ENCODE assay signal across 14 cellular contexts in the genomic region with DNA sequence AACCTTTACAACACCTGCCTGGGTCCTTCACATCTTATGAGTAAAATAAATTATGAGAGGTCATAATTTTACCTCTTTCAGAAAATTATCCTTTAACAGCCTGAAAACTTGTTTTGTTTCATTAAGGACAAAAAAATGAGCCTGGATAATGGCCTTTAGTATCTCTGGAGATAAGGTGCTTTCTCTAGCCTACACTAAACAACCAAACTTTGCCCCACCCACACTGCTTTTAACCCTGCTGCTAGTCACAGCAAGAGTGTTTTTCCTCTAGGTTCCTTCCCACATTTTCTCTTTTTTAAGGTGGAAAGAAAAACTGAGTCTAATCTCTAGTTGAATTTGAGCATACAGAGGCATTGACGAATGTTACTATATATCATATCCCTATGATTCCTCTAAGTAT.
A peak's percentile ranks its signal among the peaks of the same experiment; 100 is the strongest.
DNase-seq lines count a peak whose midpoint lies in the region; ATAC-seq and TF ChIP-seq lines count a peak whose summit lies in the region.
"Had no signal": no experiment of that assay in that cellular context is flagged by ENCODE, and none has a peak within 500 bp of the region (broad histone marks: within the 10 kb centered on the region; RNA-seq: fewer than 3 reads in every experiment).

No MANE protein-coding gene starts in this region.

- peaks cover 0 to 12% of the 10 kb centered on the region in 2 experiments for H3K36me3 ChIP-seq in HEK293 (ENCODE audit: control insufficient read depth in 2 of 2, insufficient read depth in 1 of 2, low read length in 2 of 2)
- H3K36me3 ChIP-seq in gastrocnemius medialis: no peaks in the 10 kb centered on the region
- H3K36me3 ChIP-seq: HAP-1 had no signal

- H3K4me3 Mint-ChIP-seq in activated CD4-positive, alpha-beta memory T cell treated with anti-CD3 and anti-CD28 coated beads for 36 hours: no peak overlapping the region
- no peak overlapping the region for H3K4me3 Mint-ChIP-seq in activated CD4-positive, alpha-beta memory T cell treated with anti-CD3 and anti-CD28 coated beads, Interleukin-2, amount 10 ng/mL, durations not matched to agents 7 days and 5 days
- no peak overlapping the region for H3K4me3 Mint-ChIP-seq in activated T-helper 1 cell treated with anti-CD3 and anti-CD28 coated beads, Interleukin-12 subunit alpha, Interleukin-12 subunit beta, Interleukin-2, Interleukin-4 antibody, amounts not matched to agents 30 ng/mL and 10 ng/mL and 1 ng/mL, durations not matched to agents 14 hours and 24 hours and 36 hours
- H3K4me3 Mint-ChIP-seq: CD8-positive, alpha-beta T cell; HFFc6 had no signal

- H3K4me1 Mint-ChIP-seq in activated CD4-positive, alpha-beta memory T cell treated with anti-CD3 and anti-CD28 coated beads for 36 hours (ENCODE audit: low read depth): peaks cover 38% of the 10 kb centered on the region
- H3K4me1 Mint-ChIP-seq in activated CD4-positive, alpha-beta memory T cell treated with anti-CD3 and anti-CD28 coated beads, Interleukin-2, amount 10 ng/mL, durations not matched to agents 7 days and 5 days: peaks cover 20% of the 10 kb centered on the region
- H3K4me1 Mint-ChIP-seq in activated T-helper 1 cell treated with anti-CD3 and anti-CD28 coated beads, Interleukin-12 subunit alpha, Interleukin-12 subunit beta, Interleukin-2, Interleukin-4 antibody, amounts not matched to agents 30 ng/mL and 10 ng/mL and 1 ng/mL, durations not matched to agents 14 hours and 24 hours and 36 hours (ENCODE audit: low read depth): peaks cover 42% of the 10 kb centered on the region

- H3K36me3 Mint-ChIP-seq in activated CD4-positive, alpha-beta memory T cell treated with anti-CD3 and anti-CD28 coated beads for 36 hours: peaks cover 55% of the 10 kb centered on the region
- peaks cover 55% of the 10 kb centered on the region for H3K36me3 Mint-ChIP-seq in activated CD4-positive, alpha-beta memory T cell treated with anti-CD3 and anti-CD28 coated beads, Interleukin-2, amount 10 ng/mL, durations not matched to agents 7 days and 5 days (ENCODE audit: low read depth)
- H3K36me3 Mint-ChIP-seq in activated T-helper 1 cell treated with anti-CD3 and anti-CD28 coated beads, Interleukin-12 subunit alpha, Interleukin-12 subunit beta, Interleukin-2, Interleukin-4 antibody, amounts not matched to agents 30 ng/mL and 10 ng/mL and 1 ng/mL, durations not matched to agents 14 hours and 24 hours and 36 hours (ENCODE audit: low read depth): peaks cover 65% of the 10 kb centered on the region

- no peak for DNase-seq in activated CD4-positive, alpha-beta memory T cell treated with anti-CD3 and anti-CD28 coated beads for 36 hours
- DNase-seq in activated CD4-positive, alpha-beta memory T cell treated with anti-CD3 and anti-CD28 coated beads, Interleukin-2, amount 10 ng/mL, durations not matched to agents 7 days and 5 days: no peak
- DNase-seq in activated T-helper 1 cell treated with anti-CD3 and anti-CD28 coated beads, Interleukin-12 subunit alpha, Interleukin-12 subunit beta, Interleukin-2, Interleukin-4 antibody, amounts not matched to agents 30 ng/mL and 10 ng/mL and 1 ng/mL, durations not matched to agents 14 hours and 24 hours and 36 hours (ENCODE audit: low spot score): no peak
- no peak for DNase-seq in NK-92 treated with Interleukin-12 subunit alpha and Interleukin-12 subunit beta, amount 100 ng/mL, for 24 hours (lab: John Stamatoyannopoulos, UW)
- DNase-seq in gastrocnemius medialis: no peak
- DNase-seq: 8988T; C1 segment of cervical spinal cord; CD8-positive, alpha-beta T cell; HFFc6 had no signal

- H3K9me3 ChIP-seq in HEK293 (ENCODE audit: control insufficient read depth, insufficient read depth, low read depth, low read length) (no peaks in the 10 kb centered on the region), gastrocnemius medialis (no peaks in the 10 kb centered on the region)
- H3K9me3 ChIP-seq: Caco-2, HAP-1 had no signal

- intact Hi-C loops in activated CD4-positive, alpha-beta memory T cell treated with anti-CD3 and anti-CD28 coated beads for 36 hours (cut with micrococcal nuclease): no loop called here
- intact Hi-C loops in activated T-helper 1 cell treated with anti-CD3 and anti-CD28 coated beads, Interleukin-12 subunit alpha, Interleukin-12 subunit beta, Interleukin-2, Interleukin-4 antibody, amounts not matched to agents 30 ng/mL and 10 ng/mL and 1 ng/mL, durations not matched to agents 14 hours and 24 hours and 36 hours (cut with micrococcal nuclease): no loop called here
- intact Hi-C loops in gastrocnemius medialis (cut with DNase I; ENCODE audit: low total_unique reads): no loop called here

- H3K4me3 ChIP-seq in HEK293 (ENCODE audit: low read depth, low read length) (no peak overlapping the region), gastrocnemius medialis (no peak overlapping the region)
- H3K4me3 ChIP-seq: HAP-1 had no signal

- TF ChIP-seq POLR2A in gastrocnemius medialis (IDR thresholded peaks at IDR 0.05): no peak

- H3K27ac ChIP-seq in HEK293 (ENCODE audit: extremely low read depth, low read depth, low read length) (no peak overlapping the region), gastrocnemius medialis (no peak overlapping the region)
- H3K27ac ChIP-seq: HL-60 had no signal

- no peak for ATAC-seq in gastrocnemius medialis
- ATAC-seq in HG03457 (IDR thresholded peaks at IDR 0.05; ENCODE audit: unreplicated experiment): no peak
- ATAC-seq: CD8-positive, alpha-beta T cell had no signal

- no peak for TF ChIP-seq CTCF in HEK293 (tag by site-specific recombination; IDR thresholded peaks at IDR 0.05)
- no peak for TF ChIP-seq CTCF in gastrocnemius medialis (IDR thresholded peaks at IDR 0.05 in 4 of 5, conservative IDR thresholded peaks at IDR 0.05 in 1 of 5)

- no peaks in the 10 kb centered on the region for H3K27me3 ChIP-seq in gastrocnemius medialis

- POLR2A ChIA-PET in activated CD4-positive, alpha-beta memory T cell treated with anti-CD3 and anti-CD28 coated beads for 36 hours (lab: Charles Lee): no interaction called here
- POLR2A ChIA-PET in activated CD4-positive, alpha-beta memory T cell treated with anti-CD3 and anti-CD28 coated beads, Interleukin-2, amount 10 ng/mL, durations not matched to agents 7 days and 5 days (lab: Charles Lee): no interaction called here
- POLR2A ChIA-PET in HEK293 (lab: Yijun Ruan, JAX): no interaction called here

- in situ Hi-C loops in gastrocnemius medialis (cut with MboI; ENCODE audit: low sequenced_read_pairs in 4 of 4): no loop called here

- CTCF ChIA-PET in activated CD4-positive, alpha-beta memory T cell treated with anti-CD3 and anti-CD28 coated beads for 36 hours (lab: Charles Lee): no interaction called here
- CTCF ChIA-PET in activated CD4-positive, alpha-beta memory T cell treated with anti-CD3 and anti-CD28 coated beads, Interleukin-2, amount 10 ng/mL, durations not matched to agents 7 days and 5 days (lab: Charles Lee): no interaction called here
- CTCF ChIA-PET in HEK293 (lab: Yijun Ruan, JAX): no interaction called here

- no peaks in the 10 kb centered on the region for H3K9me3 Mint-ChIP-seq in activated CD4-positive, alpha-beta memory T cell treated with anti-CD3 and anti-CD28 coated beads for 36 hours
- no peaks in the 10 kb centered on the region for H3K9me3 Mint-ChIP-seq in activated CD4-positive, alpha-beta memory T cell treated with anti-CD3 and anti-CD28 coated beads, Interleukin-2, amount 10 ng/mL, durations not matched to agents 7 days and 5 days
- no peaks in the 10 kb centered on the region for H3K9me3 Mint-ChIP-seq in activated T-helper 1 cell treated with anti-CD3 and anti-CD28 coated beads, Interleukin-12 subunit alpha, Interleukin-12 subunit beta, Interleukin-2, Interleukin-4 antibody, amounts not matched to agents 30 ng/mL and 10 ng/mL and 1 ng/mL, durations not matched to agents 14 hours and 24 hours and 36 hours
- H3K9me3 Mint-ChIP-seq: CD8-positive, alpha-beta T cell had no signal

- peak overlapping the region; percentile 19 for H3K27ac Mint-ChIP-seq in activated CD4-positive, alpha-beta memory T cell treated with anti-CD3 and anti-CD28 coated beads for 36 hours
- H3K27ac Mint-ChIP-seq in activated CD4-positive, alpha-beta memory T cell treated with anti-CD3 and anti-CD28 coated beads, Interleukin-2, amount 10 ng/mL, durations not matched to agents 7 days and 5 days: no peak overlapping the region
- peak overlapping the region; percentile 38 for H3K27ac Mint-ChIP-seq in activated T-helper 1 cell treated with anti-CD3 and anti-CD28 coated beads, Interleukin-12 subunit alpha, Interleukin-12 subunit beta, Interleukin-2, Interleukin-4 antibody, amounts not matched to agents 30 ng/mL and 10 ng/mL and 1 ng/mL, durations not matched to agents 14 hours and 24 hours and 36 hours
- H3K27ac Mint-ChIP-seq: CD8-positive, alpha-beta T cell; HFFc6 had no signal

- H3K4me1 ChIP-seq in HEK293 (ENCODE audit: control insufficient read depth, insufficient read depth, low read length) (no peaks in the 10 kb centered on the region; the same call in 1 of the 2 replicates), gastrocnemius medialis (no peaks in the 10 kb centered on the region)
- H3K4me1 ChIP-seq: HAP-1 had no signal

- no peaks in the 10 kb centered on the region for H3K27me3 Mint-ChIP-seq in activated CD4-positive, alpha-beta memory T cell treated with anti-CD3 and anti-CD28 coated beads for 36 hours
- peaks cover 2% of the 10 kb centered on the region for H3K27me3 Mint-ChIP-seq in activated CD4-positive, alpha-beta memory T cell treated with anti-CD3 and anti-CD28 coated beads, Interleukin-2, amount 10 ng/mL, durations not matched to agents 7 days and 5 days
- H3K27me3 Mint-ChIP-seq in activated T-helper 1 cell treated with anti-CD3 and anti-CD28 coated beads, Interleukin-12 subunit alpha, Interleukin-12 subunit beta, Interleukin-2, Interleukin-4 antibody, amounts not matched to agents 30 ng/mL and 10 ng/mL and 1 ng/mL, durations not matched to agents 14 hours and 24 hours and 36 hours (ENCODE audit: insufficient read depth): no peaks in the 10 kb centered on the region

TF ChIP-seq in HEK293, 187 proteins besides CTCF, POLR2A, EP300 and RAD21:
- TF ChIP-seq ZFHX2 (tag by site-specific recombination; conservative IDR thresholded peaks at IDR 0.05) (peak; percentile 62), ZNF610 (tag by site-specific recombination; IDR thresholded peaks at IDR 0.05; ENCODE audit: borderline replicate concordance) (no peak), GLIS2 (tag by site-specific recombination; IDR thresholded peaks at IDR 0.05) (no peak), ZNF785 (tag by site-specific recombination; IDR thresholded peaks at IDR 0.05) (no peak), ZNF768 (tag by site-specific recombination; IDR thresholded peaks at IDR 0.05) (no peak), ZNF23 (tag by site-specific recombination; IDR thresholded peaks at IDR 0.05; ENCODE audit: borderline replicate concordance) (no peak), EGR2 (tag by site-specific recombination; IDR thresholded peaks at IDR 0.05; ENCODE audit: low read depth) (peak; percentile 78)
